Comparison of ENCODE assay signal across 1 cellular context in the genomic region with DNA sequence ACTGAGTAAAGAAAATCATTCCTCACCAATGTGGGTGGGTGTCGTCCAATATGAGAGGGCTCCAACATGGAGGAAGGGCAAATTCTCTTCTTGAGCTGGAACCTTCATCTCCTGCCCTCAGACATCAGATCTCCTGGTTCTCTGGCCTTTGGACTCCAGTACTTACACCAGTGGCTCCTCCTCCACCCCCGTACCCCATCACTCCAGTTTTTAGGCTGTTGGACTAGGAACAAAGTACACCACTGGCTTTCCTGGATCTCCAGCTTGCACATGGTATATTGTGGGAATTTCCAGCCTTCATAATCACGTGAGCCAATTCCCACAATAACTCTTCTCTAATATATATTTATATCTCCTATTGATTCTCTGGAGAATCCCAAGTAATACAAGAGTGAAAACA.
TF ChIP-seq lines count a peak whose summit lies in the region.

No MANE protein-coding gene starts in this region.

TF ChIP-seq in H1, 55 proteins besides CTCF, POLR2A, EP300 and RAD21:
- no peak for TF ChIP-seq SP2 (IDR thresholded peaks at IDR 0.05; ENCODE audit: low read length)
- TF ChIP-seq TEAD4 (IDR thresholded peaks at IDR 0.05; ENCODE audit: low read depth, low read length), result no peak
- no peak for TF ChIP-seq CBX5 (IDR thresholded peaks at IDR 0.05; ENCODE audit: low read depth, low read length)
- no peak for TF ChIP-seq KDM4A (IDR thresholded peaks at IDR 0.05; ENCODE audit: low read depth, low read length, severe bottlenecking)
- no peak for TF ChIP-seq CHD1 (IDR thresholded peaks at IDR 0.05; ENCODE audit: low read depth, low read length)
- TF ChIP-seq ZNF274 (IDR thresholded peaks at IDR 0.05; ENCODE audit: borderline replicate concordance, extremely low read depth, low read length), result no peak
- TF ChIP-seq BRCA1 (IDR thresholded peaks at IDR 0.05; ENCODE audit: low read depth, low read length), result no peak
- no peak for TF ChIP-seq SIRT6 (IDR thresholded peaks at IDR 0.05; ENCODE audit: low read length)
- no peak for TF ChIP-seq JUND (IDR thresholded peaks at IDR 0.05; ENCODE audit: low read length)
- no peak for TF ChIP-seq SP4 (IDR thresholded peaks at IDR 0.05; ENCODE audit: low read length)
- no peak for TF ChIP-seq EZH2 (IDR thresholded peaks at IDR 0.05; ENCODE audit: low read depth, low read length, severe bottlenecking)
